In genomic region chr10:46223626-46224413, GRCh38 we compare ENCODE assay signal across 8 cellular contexts.
"Had no signal": no experiment of that assay in that cellular context is flagged by ENCODE, and none has a peak within 500 bp of the region (broad histone marks: within the 10 kb centered on the region; RNA-seq: fewer than 3 reads in every experiment).

No MANE protein-coding gene starts in this region.

- DNase-seq: activated T-cell treated with anti-CD3 and anti-CD28 coated beads for 4 hours; caudate nucleus; effector memory CD4-positive, alpha-beta T cell; uterus had no signal

- H3K36me3 ChIP-seq: uterus had no signal

- H3K27me3 ChIP-seq: testis, uterus had no signal

- H3K27me3 Mint-ChIP-seq: stimulated activated naive CD8-positive, alpha-beta T cell treated with anti-CD3 and anti-CD28 coated beads, Interleukin-15, Interleukin-2, amounts not matched to agents 100 ng/mL and 50 ng/mL, for 24 hours had no signal

- H3K27ac Mint-ChIP-seq: stimulated activated naive CD8-positive, alpha-beta T cell treated with anti-CD3 and anti-CD28 coated beads, Interleukin-15, Interleukin-2, amounts not matched to agents 100 ng/mL and 50 ng/mL, for 24 hours; T-helper 1 cell treated with Interleukin-12 subunit alpha and Interleukin-12 subunit beta and Interleukin-4 antibody, amounts not matched to agents 30 μg/mL and 1 μg/mL, for 36 hours had no signal

- H3K9me3 Mint-ChIP-seq: stimulated activated naive CD8-positive, alpha-beta T cell treated with anti-CD3 and anti-CD28 coated beads, Interleukin-15, Interleukin-2, amounts not matched to agents 100 ng/mL and 50 ng/mL, for 24 hours; T-helper 1 cell treated with Interleukin-12 subunit alpha and Interleukin-12 subunit beta and Interleukin-4 antibody, amounts not matched to agents 30 μg/mL and 1 μg/mL, for 36 hours had no signal

- H3K4me1 ChIP-seq: testis, uterus had no signal

- H3K4me3 Mint-ChIP-seq: stimulated activated naive CD8-positive, alpha-beta T cell treated with anti-CD3 and anti-CD28 coated beads, Interleukin-15, Interleukin-2, amounts not matched to agents 100 ng/mL and 50 ng/mL, for 24 hours; T-helper 1 cell treated with Interleukin-12 subunit alpha and Interleukin-12 subunit beta and Interleukin-4 antibody, amounts not matched to agents 30 μg/mL and 1 μg/mL, for 36 hours had no signal

- H3K27ac ChIP-seq: epithelial cell of prostate, testis, uterus had no signal

- H3K4me3 ChIP-seq: testis, uterus had no signal
